Comparison of ENCODE assay signal across 7 cellular contexts in genomic region chr18:26549103-26549485, GRCh38. TPM values are rescaled to one million over a fixed set of nuclear protein-coding genes. Genes with fewer than 3 reads are reported as not detected.
A peak's percentile ranks its signal among the peaks of the same experiment; 100 is the strongest.
DNase-seq lines count a peak whose midpoint lies in the region; TF ChIP-seq lines count a peak whose summit lies in the region.

No MANE protein-coding gene starts in this region.

- H3K27ac ChIP-seq in HUES64 (ENCODE audit: low read depth, low read length), result no peak overlapping the region

- H3K27ac Mint-ChIP-seq in activated CD4-positive, alpha-beta memory T cell treated with anti-CD3 and anti-CD28 coated beads, Interleukin-2, amount 10 ng/mL, durations not matched to agents 7 days and 5 days, result no peak overlapping the region
- H3K27ac Mint-ChIP-seq in nephron, result peak overlapping the region in 1 of 3 experiments; percentile 90

- H3K4me1 Mint-ChIP-seq in activated CD4-positive, alpha-beta memory T cell treated with anti-CD3 and anti-CD28 coated beads, Interleukin-2, amount 10 ng/mL, durations not matched to agents 7 days and 5 days, result peaks cover 30% of the 10 kb centered on the region
- H3K4me1 Mint-ChIP-seq in nephron, result peaks cover 37% of the 10 kb centered on the region

- peaks cover 42% of the 10 kb centered on the region for H3K27me3 Mint-ChIP-seq in activated CD4-positive, alpha-beta memory T cell treated with anti-CD3 and anti-CD28 coated beads, Interleukin-2, amount 10 ng/mL, durations not matched to agents 7 days and 5 days
- peaks cover 68% of the 10 kb centered on the region for H3K27me3 Mint-ChIP-seq in nephron (ENCODE audit: low read depth)

- CTCF ChIA-PET in activated CD4-positive, alpha-beta memory T cell treated with anti-CD3 and anti-CD28 coated beads, Interleukin-2, amount 10 ng/mL, durations not matched to agents 7 days and 5 days (lab: Charles Lee), result no interaction called here

- POLR2A ChIA-PET in activated CD4-positive, alpha-beta memory T cell treated with anti-CD3 and anti-CD28 coated beads, Interleukin-2, amount 10 ng/mL, durations not matched to agents 7 days and 5 days (lab: Charles Lee), result interaction anchor here (1.3 kb wide), 1 partner anchor 166 kb away, joined by 5 read pairs; no protein-coding TSS in a partner anchor

- H3K9ac ChIP-seq in HUES64 (ENCODE audit: low read depth, low read length), result peak overlapping the region; percentile 34; the same call in 1 of the 2 replicates

- no peaks in the 10 kb centered on the region for H3K9me3 ChIP-seq in HUES64 (ENCODE audit: insufficient read depth, low read depth, low read length)

- H3K36me3 Mint-ChIP-seq in activated CD4-positive, alpha-beta memory T cell treated with anti-CD3 and anti-CD28 coated beads, Interleukin-2, amount 10 ng/mL, durations not matched to agents 7 days and 5 days (ENCODE audit: low read depth), result peaks cover 8% of the 10 kb centered on the region
- H3K36me3 Mint-ChIP-seq in nephron (ENCODE audit: low read depth), result peaks cover 5% of the 10 kb centered on the region

- peak; percentile 29 for DNase-seq in activated CD4-positive, alpha-beta memory T cell treated with anti-CD3 and anti-CD28 coated beads, Interleukin-2, amount 10 ng/mL, durations not matched to agents 7 days and 5 days
- DNase-seq in fibroblast of gingiva (ENCODE audit: low read depth) (peak; percentile 42), NCI-H1436 treated with DMSO at 0.1 percent for 48 hours (lab: John Stamatoyannopoulos, UW) (no peak), GM19240 (ENCODE audit: insufficient read length, low spot score) (no peak)

- H3K36me3 ChIP-seq in HUES64 (ENCODE audit: insufficient read depth, low read length), result no peaks in the 10 kb centered on the region; the same call in 1 of the 2 replicates

- no peak for TF ChIP-seq CTCF in nephron (IDR thresholded peaks at IDR 0.05; ENCODE audit: unreplicated experiment in 3 of 3)

- H3K27me3 ChIP-seq in HUES64 (ENCODE audit: insufficient read depth, low read length), result peaks cover 87% of the 10 kb centered on the region

- no peaks in the 10 kb centered on the region for H3K9me3 Mint-ChIP-seq in activated CD4-positive, alpha-beta memory T cell treated with anti-CD3 and anti-CD28 coated beads, Interleukin-2, amount 10 ng/mL, durations not matched to agents 7 days and 5 days
- H3K9me3 Mint-ChIP-seq in nephron, result no peaks in the 10 kb centered on the region

- H3K4me1 ChIP-seq in HUES64 (ENCODE audit: insufficient read depth, low read length), result peaks cover 35% of the 10 kb centered on the region

- WGBS in HUES64, result under 1% methylated on average over 36 of the region's 36 CpGs

- H3K4me3 ChIP-seq in GM08714 (ENCODE audit: low read length) (peak overlapping the region; percentile 78), HUES64 (ENCODE audit: low read length) (peak overlapping the region; percentile 76)

- H3K4me3 Mint-ChIP-seq in activated CD4-positive, alpha-beta memory T cell treated with anti-CD3 and anti-CD28 coated beads, Interleukin-2, amount 10 ng/mL, durations not matched to agents 7 days and 5 days, result peak overlapping the region; percentile 55
- peak overlapping the region; percentile 88 to 90 (median 88) for H3K4me3 Mint-ChIP-seq in nephron

RNA-seq across cellular contexts. Expression of gene KCTD1, which starts 0.7 kb away (rescaled TPM):
- polyA plus RNA-seq in HUES64 (2013, experiment 1 of 2), result 12.4 TPM
- polyA plus RNA-seq in HUES64 (2013, experiment 2 of 2), result 12.3 TPM
- total RNA-seq in activated CD4-positive, alpha-beta memory T cell treated with anti-CD3 and anti-CD28 coated beads, Interleukin-2, amount 10 ng/mL, durations not matched to agents 7 days and 5 days, result 1 to 10 TPM; 4.4 to 5.6 TPM

Comparison
In these comparisons a context has a peak if more than half of its experiments do, and no peak if none do; other contexts are left out.
1. DNase-seq: peak in activated CD4-positive, alpha-beta memory T cell treated with anti-CD3 and anti-CD28 coated beads, Interleukin-2, amount 10 ng/mL, durations not matched to agents 7 days and 5 days (single experiment) and fibroblast of gingiva (single experiment); none in NCI-H1436 treated with DMSO at 0.1 percent for 48 hours (single experiment) and GM19240 (single experiment).